ENCODE assay signal across 19 cellular contexts in the genomic region with DNA sequence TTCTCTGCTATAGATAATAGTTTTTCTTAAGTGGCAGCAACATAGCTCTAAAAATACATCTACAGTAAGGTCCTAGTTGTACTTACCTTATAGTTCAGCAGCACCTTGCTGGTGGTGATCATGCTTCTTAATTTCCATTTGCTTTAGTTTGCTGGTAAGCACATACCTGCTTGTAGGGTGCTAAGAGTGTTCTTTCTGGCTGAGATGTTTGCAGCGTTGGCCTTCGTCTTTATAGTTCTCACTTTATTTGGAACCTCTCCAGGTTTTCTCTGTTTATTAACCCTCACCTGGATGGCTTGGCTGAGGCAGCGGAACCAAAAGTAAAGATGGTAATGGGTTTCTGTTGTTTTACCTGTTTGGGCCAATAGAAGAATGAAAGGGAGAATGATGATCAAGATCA.
DNase-seq lines count a peak whose midpoint lies in the region; ATAC-seq and TF ChIP-seq lines count a peak whose summit lies in the region.
"Had no signal": no experiment of that assay in that cellular context is flagged by ENCODE, and none has a peak within 500 bp of the region (broad histone marks: within the 10 kb centered on the region; RNA-seq: fewer than 3 reads in every experiment).

No MANE protein-coding gene starts in this region.

- H3K27me3 Mint-ChIP-seq in glutamatergic neuron (ENCODE audit: unreplicated experiment): no peaks in the 10 kb centered on the region
- H3K27me3 Mint-ChIP-seq: CD4-positive, CD25-positive, alpha-beta regulatory T cell; T-helper 17 cell had no signal

- peaks cover 22% of the 10 kb centered on the region for H3K4me1 Mint-ChIP-seq in glutamatergic neuron (ENCODE audit: low read depth, unreplicated experiment)
- H3K4me1 Mint-ChIP-seq: B cell; CD4-positive, CD25-positive, alpha-beta regulatory T cell; T-helper 17 cell had no signal

- H3K4me3 Mint-ChIP-seq in glutamatergic neuron (ENCODE audit: unreplicated experiment): peak overlapping the region; percentile 14
- H3K4me3 Mint-ChIP-seq: B cell; CD4-positive, CD25-positive, alpha-beta regulatory T cell; HFFc6; T-helper 17 cell had no signal

- TF ChIP-seq CTCF in glutamatergic neuron (IDR thresholded peaks at IDR 0.05; ENCODE audit: partially characterized antibody, unreplicated experiment): no peak

- no peaks in the 10 kb centered on the region for H3K9me3 Mint-ChIP-seq in glutamatergic neuron (ENCODE audit: unreplicated experiment)
- H3K9me3 Mint-ChIP-seq: HFFc6 had no signal

- peak; percentile 99 for DNase-seq in NCI-H1092 treated with DMSO at 0.1 percent for 48 hours (lab: John Stamatoyannopoulos, UW)
- DNase-seq in NCI-H187 treated with DMSO at 0.1 percent for 48 hours (lab: John Stamatoyannopoulos, UW): peak; percentile 40
- DNase-seq in NCI-H345 (lab: John Stamatoyannopoulos, UW): peak; percentile 87
- DNase-seq in glutamatergic neuron: no peak
- no peak for DNase-seq in AG08396 (ENCODE audit: low spot score)
- DNase-seq: Calu3; CD4-positive, CD25-positive, alpha-beta regulatory T cell; DMS79 treated with DMSO at 0.1 percent for 48 hours; HFFc6; KG1; NCI-H2171 treated with DMSO at 0.1 percent for 48 hours; NCI-H526; PC-3; T-helper 17 cell had no signal

- ATAC-seq in GM21367 (IDR thresholded peaks at IDR 0.05; ENCODE audit: unreplicated experiment): no peak
- no peak for ATAC-seq in GM18502 (IDR thresholded peaks at IDR 0.05; ENCODE audit: poor library complexity, unreplicated experiment)
- ATAC-seq: GM12878, HepG2, PC-3, T-helper 17 cell had no signal

- H3K36me3 Mint-ChIP-seq in glutamatergic neuron (ENCODE audit: unreplicated experiment): no peaks in the 10 kb centered on the region
- H3K36me3 Mint-ChIP-seq: CD4-positive, CD25-positive, alpha-beta regulatory T cell had no signal

- H3K27ac Mint-ChIP-seq in glutamatergic neuron (ENCODE audit: unreplicated experiment): no peak overlapping the region
- H3K27ac Mint-ChIP-seq: B cell; CD4-positive, CD25-positive, alpha-beta regulatory T cell; HFFc6; T-helper 17 cell had no signal

Comparison
In these comparisons a context has a peak if more than half of its experiments do, and no peak if none do; other contexts are left out.
1. DNase-seq: peak in NCI-H1092 treated with DMSO at 0.1 percent for 48 hours (single experiment), NCI-H187 treated with DMSO at 0.1 percent for 48 hours (single experiment) and NCI-H345 (single experiment); none in glutamatergic neuron (single experiment) and AG08396 (single experiment).